Comparison of ENCODE assay signal across 8 cellular contexts in the genomic region with DNA sequence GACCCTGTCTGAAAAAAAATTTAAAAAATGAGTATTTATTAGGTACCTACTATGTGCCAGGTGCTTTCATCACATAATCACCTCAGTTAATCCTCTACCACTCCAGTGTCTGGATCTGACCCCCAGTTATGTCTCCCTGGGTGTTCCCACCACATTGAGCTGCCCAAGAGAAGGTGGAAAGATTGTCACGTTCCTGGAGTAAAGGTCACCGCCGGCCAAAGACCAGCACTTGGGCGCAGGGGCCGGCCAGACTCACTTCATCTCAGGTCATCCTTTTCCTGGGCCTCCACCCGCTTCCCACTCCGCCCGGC. TPM values are rescaled to one million over a fixed set of nuclear protein-coding genes. Genes with fewer than 3 reads are reported as not detected.
DNase-seq lines count a peak whose midpoint lies in the region; ATAC-seq and TF ChIP-seq lines count a peak whose summit lies in the region.

No MANE protein-coding gene starts in this region.

- 3 to 4% methylated on average over 8 of the region's 8 CpGs for WGBS in heart right ventricle, 2 donors

- peak overlapping the region; percentile 88 for H3K27ac Mint-ChIP-seq in central memory CD8-positive, alpha-beta T cell (ENCODE audit: low read depth)
- H3K27ac Mint-ChIP-seq in mesothelial cell of epicardium, result peak overlapping the region; percentile 95

- no peak for TF ChIP-seq CTCF in heart right ventricle (IDR thresholded peaks at IDR 0.05)
- TF ChIP-seq CTCF in mesothelial cell of epicardium (IDR thresholded peaks at IDR 0.05; ENCODE audit: unreplicated experiment), result no peak

- intact Hi-C loops in heart right ventricle (cut with DNase I), result loop anchor here in 2 of 10 donors (5.0 kb wide), 2 partner anchors 49 to 54 kb away; no protein-coding TSS in a partner anchor
- intact Hi-C loops in Right ventricle myocardium inferior (cut with DNase I), result loop anchor here (10.0 kb wide), 1 partner anchor 269 kb away; a partner anchor contains a TSS

- H3K27me3 Mint-ChIP-seq in central memory CD8-positive, alpha-beta T cell, result no peaks in the 10 kb centered on the region
- H3K27me3 Mint-ChIP-seq in mesothelial cell of epicardium (ENCODE audit: low read depth), result no peaks in the 10 kb centered on the region

- H3K36me3 ChIP-seq in heart right ventricle, result peaks cover 0 to 39% (median 0%) of the 10 kb centered on the region in 9 donors

- peaks cover 15% of the 10 kb centered on the region for H3K36me3 Mint-ChIP-seq in central memory CD8-positive, alpha-beta T cell (ENCODE audit: insufficient read depth)
- H3K36me3 Mint-ChIP-seq in mesothelial cell of epicardium, result peaks cover 8% of the 10 kb centered on the region

- peak overlapping the region; percentile 74 to 98 (median 93) for H3K27ac ChIP-seq in heart right ventricle

- peak overlapping the region; percentile 97 for H3K4me3 Mint-ChIP-seq in central memory CD8-positive, alpha-beta T cell
- H3K4me3 Mint-ChIP-seq in mesothelial cell of epicardium, result peak overlapping the region; percentile 90

- peak overlapping the region; percentile 63 to 95 (median 82) for H3K4me3 ChIP-seq in heart right ventricle

- H3K4me1 ChIP-seq in heart right ventricle, result peaks cover 5 to 45% (median 27%) of the 10 kb centered on the region in 9 donors

- peaks cover 29% of the 10 kb centered on the region for H3K4me1 Mint-ChIP-seq in central memory CD8-positive, alpha-beta T cell
- peaks cover 11% of the 10 kb centered on the region for H3K4me1 Mint-ChIP-seq in mesothelial cell of epicardium

- no peaks in the 10 kb centered on the region for H3K9me3 Mint-ChIP-seq in central memory CD8-positive, alpha-beta T cell
- no peaks in the 10 kb centered on the region for H3K9me3 Mint-ChIP-seq in mesothelial cell of epicardium

- no peaks in the 10 kb centered on the region for H3K9me3 ChIP-seq in heart right ventricle

- DNase-seq in heart right ventricle (no peak), Right ventricle myocardium inferior (ENCODE audit: missing footprints) (no peak), mesothelial cell of epicardium (ENCODE audit: low spot score in 2 of 2, unreplicated experiment in 2 of 2) (no peak), NCI-H1105 treated with DMSO at 0.1 percent for 48 hours (lab: John Stamatoyannopoulos, UW) (no peak), C1 segment of cervical spinal cord (lab: John Stamatoyannopoulos, UW) (no peak), NCI-H524 treated with DMSO at 0.1 percent for 48 hours (lab: John Stamatoyannopoulos, UW) (no peak), iPS-NIHi11 (ENCODE audit: low spot score) (no peak)
- no peak for DNase-seq in central memory CD8-positive, alpha-beta T cell (ENCODE audit: low spot score in 2 of 2)

- ATAC-seq in heart right ventricle, result peak in 2 of 8 donors; percentile 1 to 6
- no peak for ATAC-seq in Right ventricle myocardium inferior
- ATAC-seq in central memory CD8-positive, alpha-beta T cell (replicated peaks; ENCODE audit: extremely low read depth, poor library complexity, severe bottlenecking), result no peak

- H3K27me3 ChIP-seq in heart right ventricle, result no peaks in the 10 kb centered on the region

RNA-seq across cellular contexts. Expression of a gene that starts 0.7 kb away (rescaled TPM):
- total RNA-seq in heart right ventricle (10 to 100 TPM; 53.6 to 77.4 (median 62.7) TPM), Right ventricle myocardium inferior (58.6 TPM), mesothelial cell of epicardium (36.6 to 38.9 TPM (median 37.0 TPM) in 3 replicates)
- polyA plus RNA-seq in heart right ventricle, result 10 to 100 TPM; 42.5 to 96.0 TPM

RNA-seq across cellular contexts. Expression of a gene that starts 17.7 kb away (rescaled TPM):
- total RNA-seq in heart right ventricle, result 1 to 10 TPM in 2 of 10 donors, under 1 TPM in 8; 0.23 to 1.4 (median 0.65) TPM
- polyA plus RNA-seq in heart right ventricle, result under 1 TPM; 0.29 to 0.35 TPM
- total RNA-seq in Right ventricle myocardium inferior, result 0.19 TPM
- total RNA-seq in mesothelial cell of epicardium, result 0.38 to 0.74 TPM (median 0.57 TPM) in 3 replicates

RNA-seq across cellular contexts. Expression of a gene that starts 34.4 kb away (rescaled TPM):
- total RNA-seq in heart right ventricle, result under 1 TPM in 7 of 10 donors, not detected in 3; 0.15 to 0.57 (median 0.25) TPM
- polyA plus RNA-seq in heart right ventricle, result under 1 TPM; 0.15 to 0.77 TPM
- not detected for total RNA-seq in Right ventricle myocardium inferior
- total RNA-seq in mesothelial cell of epicardium, result 1.6 to 1.7 TPM (median 1.6 TPM) in 3 replicates

RNA-seq across cellular contexts. Expression of a gene that starts 41.2 kb away (rescaled TPM):
- total RNA-seq in heart right ventricle, result 10 to 100 TPM; 20.9 to 33.5 (median 24.7) TPM
- polyA plus RNA-seq in heart right ventricle, result 10 to 100 TPM; 10.4 to 69.1 TPM
- total RNA-seq in Right ventricle myocardium inferior, result 30.6 TPM
- total RNA-seq in mesothelial cell of epicardium, result 75.7 to 81.5 TPM (median 78.4 TPM) in 3 replicates
